ENCODE assay signal across 31 cellular contexts in the genomic region with DNA sequence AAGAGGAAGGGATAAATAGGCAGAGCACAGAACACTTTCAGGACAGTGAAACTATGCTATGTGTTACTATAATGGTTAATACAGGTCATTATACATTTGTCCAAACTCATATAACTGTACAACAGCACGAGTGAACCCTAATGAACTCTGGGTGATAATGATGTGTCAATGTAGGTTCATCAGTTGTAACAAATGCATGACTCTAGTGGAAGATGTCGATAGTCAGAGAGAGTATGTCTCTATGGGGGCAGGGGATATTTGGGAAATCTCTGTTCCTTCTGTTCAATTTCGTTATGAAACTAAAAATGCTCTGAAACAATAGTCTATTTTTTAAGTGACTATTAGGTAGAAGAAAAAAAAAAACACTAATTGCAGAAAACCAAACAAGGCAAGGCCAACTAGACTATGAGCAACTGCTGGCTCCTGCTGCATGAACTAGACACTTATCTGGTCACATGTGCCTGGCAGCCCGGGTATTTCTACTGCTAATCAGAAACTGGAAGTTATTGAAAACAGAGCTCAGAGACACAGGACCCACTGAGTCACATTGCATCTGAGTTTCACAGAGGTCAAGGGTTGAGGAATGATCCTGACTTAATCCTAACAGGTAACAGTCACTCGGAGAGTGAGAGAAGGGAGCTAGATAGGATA.
"Had no signal": no experiment of that assay in that cellular context is flagged by ENCODE, and none has a peak within 500 bp of the region (broad histone marks: within the 10 kb centered on the region; RNA-seq: fewer than 3 reads in every experiment).

No MANE protein-coding gene starts in this region.

- H3K4me3 Mint-ChIP-seq: activated B cell treated with CpG ODN at 0.5 μM for 24 hours; activated CD4-positive, alpha-beta memory T cell treated with anti-CD3 and anti-CD28 coated beads, Interleukin-2, amount 10 ng/mL, durations not matched to agents 7 days and 5 days; activated CD4-positive, alpha-beta T cell treated with anti-CD3 and anti-CD28 coated beads, Interleukin-2, amount 10 ng/mL, durations not matched to agents 7 days and 5 days; activated naive CD8-positive, alpha-beta T cell; activated T-cell treated with anti-CD3 and anti-CD28 coated beads, Interleukin-2, amount 50 U/mL, for 24 hours; activated T-cell treated with anti-CD3 and anti-CD28 coated beads, Interleukin-2, amount 50 U/mL, for 72 hours; effector memory CD8-positive, alpha-beta T cell; T-helper 17 cell; T-helper 2 cell treated with Interferon-gamma antibody and Interleukin-4, amounts not matched to agents 5 μg/mL and 100 μg/mL, for 36 hours had no signal

- H3K4me3 ChIP-seq: body of pancreas, esophagus squamous epithelium, gastroesophageal sphincter had no signal

- H3K27ac ChIP-seq: body of pancreas, epithelial cell of prostate, esophagus squamous epithelium, gastroesophageal sphincter, WERI-Rb-1 had no signal

- H3K9me3 ChIP-seq: body of pancreas, esophagus squamous epithelium had no signal

- H3K36me3 ChIP-seq: esophagus squamous epithelium, gastroesophageal sphincter, WERI-Rb-1 had no signal

- DNase-seq: activated B cell treated with CpG ODN at 0.5 μM for 24 hours; activated CD4-positive, alpha-beta memory T cell treated with anti-CD3 and anti-CD28 coated beads, Interleukin-2, amount 10 ng/mL, durations not matched to agents 7 days and 5 days; activated CD4-positive, alpha-beta T cell treated with anti-CD3 and anti-CD28 coated beads, Interleukin-2, amount 10 ng/mL, durations not matched to agents 7 days and 5 days; activated CD4-positive, alpha-beta T cell treated with anti-CD3 and anti-CD28 coated beads, Interleukin-2, amount 50 U/mL, for 4 hours; activated CD8-positive, alpha-beta memory T cell treated with anti-CD3 and anti-CD28 coated beads, Interleukin-2, amount 50 U/mL, for 48 hours; activated gamma-delta T cell treated with Interleukin-2 at 50 U/mL for 16 hours; activated naive CD4-positive, alpha-beta T cell treated with anti-CD3 and anti-CD28 coated beads, Interleukin-2, amount 50 U/mL, for 16 hours; activated naive CD4-positive, alpha-beta T cell treated with Interleukin-2 at 50 U/mL for 16 hours; activated T-cell treated with anti-CD3 and anti-CD28 coated beads for 4 hours; activated T-cell treated with anti-CD3 and anti-CD28 coated beads, Interleukin-2, amount 50 U/mL, for 24 hours; activated T-cell treated with anti-CD3 and anti-CD28 coated beads, Interleukin-2, amount 50 U/mL, for 72 hours; amniotic stem cell; aorta; body of pancreas; caudate nucleus; cortex of kidney; dermis blood vessel endothelial cell; effector CD4-positive, alpha-beta T cell; effector memory CD8-positive, alpha-beta T cell; esophagus squamous epithelium; foreskin melanocyte; head of caudate nucleus; hippocampal formation; T-helper 17 cell; T1000; WERI-Rb-1 had no signal

- H3K9me3 Mint-ChIP-seq: activated CD4-positive, alpha-beta T cell treated with anti-CD3 and anti-CD28 coated beads, Interleukin-2, amount 10 ng/mL, durations not matched to agents 7 days and 5 days had no signal

- H3K4me1 Mint-ChIP-seq: activated B cell treated with CpG ODN at 0.5 μM for 24 hours; activated CD4-positive, alpha-beta memory T cell treated with anti-CD3 and anti-CD28 coated beads, Interleukin-2, amount 10 ng/mL, durations not matched to agents 7 days and 5 days had no signal

- H3K27me3 ChIP-seq: body of pancreas, esophagus squamous epithelium, gastroesophageal sphincter had no signal

- ATAC-seq: activated CD4-positive, CD25-positive, alpha-beta regulatory T cell treated with anti-CD3 and anti-CD28 coated beads, Interleukin-2, amount 50 U/mL, for 24 hours; activated T-cell treated with anti-CD3 and anti-CD28 coated beads, Interleukin-2, amount 50 U/mL, for 72 hours; body of pancreas; effector memory CD8-positive, alpha-beta T cell; gastroesophageal sphincter; T-helper 17 cell had no signal

- H3K27ac Mint-ChIP-seq: activated B cell treated with CpG ODN at 0.5 μM for 24 hours; activated CD4-positive, alpha-beta memory T cell treated with anti-CD3 and anti-CD28 coated beads, Interleukin-2, amount 10 ng/mL, durations not matched to agents 7 days and 5 days; activated CD4-positive, alpha-beta T cell treated with anti-CD3 and anti-CD28 coated beads, Interleukin-2, amount 10 ng/mL, durations not matched to agents 7 days and 5 days; activated naive CD8-positive, alpha-beta T cell; activated T-cell treated with anti-CD3 and anti-CD28 coated beads, Interleukin-2, amount 50 U/mL, for 24 hours; activated T-cell treated with anti-CD3 and anti-CD28 coated beads, Interleukin-2, amount 50 U/mL, for 72 hours; effector memory CD8-positive, alpha-beta T cell; T-helper 17 cell; T-helper 2 cell treated with Interferon-gamma antibody and Interleukin-4, amounts not matched to agents 5 μg/mL and 100 μg/mL, for 36 hours had no signal

- H3K4me1 ChIP-seq: body of pancreas, esophagus squamous epithelium had no signal
